Comparison of ENCODE assay signal across 14 cellular contexts in genomic region chr22:49662681-49663080, GRCh38.
DNase-seq lines count a peak whose midpoint lies in the region; ATAC-seq and TF ChIP-seq lines count a peak whose summit lies in the region.
"Had no signal": no experiment of that assay in that cellular context is flagged by ENCODE, and none has a peak within 500 bp of the region (broad histone marks: within the 10 kb centered on the region; RNA-seq: fewer than 3 reads in every experiment).

No MANE protein-coding gene starts in this region.

- peaks cover 9% of the 10 kb centered on the region for H3K27me3 Mint-ChIP-seq in endothelial cell (ENCODE audit: unreplicated experiment)
- H3K27me3 Mint-ChIP-seq in activated CD4-positive, alpha-beta memory T cell treated with anti-CD3 and anti-CD28 coated beads for 36 hours, result no peaks in the 10 kb centered on the region

- CTCF ChIA-PET in activated CD4-positive, alpha-beta memory T cell treated with anti-CD3 and anti-CD28 coated beads for 36 hours (lab: Charles Lee), result no interaction called here

- H3K36me3 Mint-ChIP-seq in endothelial cell (ENCODE audit: low read depth, unreplicated experiment), result no peaks in the 10 kb centered on the region
- no peaks in the 10 kb centered on the region for H3K36me3 Mint-ChIP-seq in activated CD4-positive, alpha-beta memory T cell treated with anti-CD3 and anti-CD28 coated beads for 36 hours

- H3K4me1 Mint-ChIP-seq in endothelial cell (ENCODE audit: unreplicated experiment), result peaks cover 47% of the 10 kb centered on the region
- peaks cover 18% of the 10 kb centered on the region for H3K4me1 Mint-ChIP-seq in activated CD4-positive, alpha-beta memory T cell treated with anti-CD3 and anti-CD28 coated beads for 36 hours (ENCODE audit: low read depth)

- TF ChIP-seq CTCF in endothelial cell (IDR thresholded peaks at IDR 0.05; ENCODE audit: unreplicated experiment) (no peak), foreskin keratinocyte (conservative IDR thresholded peaks at IDR 0.05) (no peak)

- POLR2A ChIA-PET in activated CD4-positive, alpha-beta memory T cell treated with anti-CD3 and anti-CD28 coated beads for 36 hours (lab: Charles Lee), result no interaction called here

- no peaks in the 10 kb centered on the region for H3K4me1 ChIP-seq in foreskin keratinocyte

- peak overlapping the region; percentile 16 for H3K27ac Mint-ChIP-seq in endothelial cell (ENCODE audit: unreplicated experiment)
- H3K27ac Mint-ChIP-seq in activated CD4-positive, alpha-beta memory T cell treated with anti-CD3 and anti-CD28 coated beads for 36 hours, result no peak overlapping the region

- peak; percentile 2 for DNase-seq in stimulated activated CD4-positive, alpha-beta T cell treated with anti-CD3 and anti-CD28 coated beads, Interleukin-4, amount 100 ng/mL, for 24 hours
- no peak for DNase-seq in stimulated activated CD4-positive, alpha-beta T cell treated with anti-CD3 and anti-CD28 coated beads, Interleukin-2, amount 100 ng/mL, for 24 hours
- no peak for DNase-seq in endothelial cell (ENCODE audit: low spot score)
- peak; percentile 54 for DNase-seq in sciatic nerve (ENCODE audit: low spot score)
- no peak for DNase-seq in activated CD4-positive, alpha-beta memory T cell treated with anti-CD3 and anti-CD28 coated beads for 36 hours
- DNase-seq in foreskin keratinocyte, result no peak
- DNase-seq: C1 segment of cervical spinal cord, DMS79, KBM-7, NCI-H1694 treated with DMSO at 0.1 percent for 48 hours had no signal

- no peak for ATAC-seq in sciatic nerve
- ATAC-seq in foreskin keratinocyte, result no peak
- no peak for ATAC-seq in GM21423 (IDR thresholded peaks at IDR 0.05; ENCODE audit: unreplicated experiment)
- ATAC-seq: HepG2, Panc1, Right ventricle myocardium inferior had no signal

- no peaks in the 10 kb centered on the region for H3K27me3 ChIP-seq in foreskin keratinocyte

- H3K9me3 Mint-ChIP-seq in endothelial cell (ENCODE audit: unreplicated experiment), result no peaks in the 10 kb centered on the region
- no peaks in the 10 kb centered on the region for H3K9me3 Mint-ChIP-seq in activated CD4-positive, alpha-beta memory T cell treated with anti-CD3 and anti-CD28 coated beads for 36 hours

- intact Hi-C loops in sciatic nerve (cut with DNase I), result no loop called here
- intact Hi-C loops in activated CD4-positive, alpha-beta memory T cell treated with anti-CD3 and anti-CD28 coated beads for 36 hours (cut with micrococcal nuclease), result no loop called here

- H3K4me3 Mint-ChIP-seq in endothelial cell (ENCODE audit: unreplicated experiment), result peak overlapping the region; percentile 47
- no peak overlapping the region for H3K4me3 Mint-ChIP-seq in activated CD4-positive, alpha-beta memory T cell treated with anti-CD3 and anti-CD28 coated beads for 36 hours

- H3K27ac ChIP-seq in foreskin keratinocyte, result no peak overlapping the region

Comparison
In these comparisons a context has a peak if more than half of its experiments do, and no peak if none do; other contexts are left out.
1. DNase-seq: peak in stimulated activated CD4-positive, alpha-beta T cell treated with anti-CD3 and anti-CD28 coated beads, Interleukin-4, amount 100 ng/mL, for 24 hours (single experiment) and sciatic nerve (single experiment); none in stimulated activated CD4-positive, alpha-beta T cell treated with anti-CD3 and anti-CD28 coated beads, Interleukin-2, amount 100 ng/mL, for 24 hours (0 of 2), endothelial cell (single experiment), activated CD4-positive, alpha-beta memory T cell treated with anti-CD3 and anti-CD28 coated beads for 36 hours (single experiment) and foreskin keratinocyte (0 of 2).